In genomic region chr17:39739020-39739884, GRCh38 we compare ENCODE assay signal across 6 cellular contexts. TPM values are rescaled to one million over a fixed set of nuclear protein-coding genes. Genes with fewer than 3 reads are reported as not detected.
DNase-seq lines count a peak whose midpoint lies in the region; ATAC-seq and TF ChIP-seq lines count a peak whose summit lies in the region.

No MANE protein-coding gene starts in this region.

- peak; percentile 65 for ATAC-seq in body of pancreas

- peaks cover 15% of the 10 kb centered on the region for H3K4me1 Mint-ChIP-seq in neural progenitor cell

- no peak overlapping the region for H3K27ac Mint-ChIP-seq in neural progenitor cell

- DNase-seq in body of pancreas (peak; percentile 89 to 95 (median 93)), neural progenitor cell (ENCODE audit: low spot score) (peak; percentile 73), RKO (ENCODE audit: low spot score) (no peak), UCSD-AML1 (lab: John Stamatoyannopoulos, UW; ENCODE audit: unreplicated experiment) (no peak)
- no peak for DNase-seq in effector memory CD4-positive, alpha-beta T cell

- WGBS in body of pancreas, 2 donors = 0% methylated on average over 11 to 29 of the region's 31 CpGs

- H3K27me3 ChIP-seq in KMS-11 (ENCODE audit: insufficient read depth, low read depth) (no peaks in the 10 kb centered on the region), body of pancreas (no peaks in the 10 kb centered on the region), neural progenitor cell (peaks cover 29% of the 10 kb centered on the region)
- H3K27me3 ChIP-seq in effector memory CD4-positive, alpha-beta T cell (replicated peaks; ENCODE audit: control insufficient read depth, insufficient read depth, low read length, poor library complexity, severe bottlenecking) = peaks cover 9% of the 10 kb centered on the region

- H3K9ac ChIP-seq in KMS-11 = no peak overlapping the region
- H3K9ac ChIP-seq in neural progenitor cell = no peak overlapping the region

- peaks cover 50% of the 10 kb centered on the region for H3K27me3 Mint-ChIP-seq in neural progenitor cell (ENCODE audit: insufficient read depth, low read depth)

- intact Hi-C loops in body of pancreas (cut with DNase I) = no loop called here

- peak in 2 of 3 donors; percentile 44 to 65 for TF ChIP-seq POLR2A in body of pancreas (IDR thresholded peaks at IDR 0.05)

- H3K79me2 ChIP-seq in KMS-11 (ENCODE audit: insufficient read depth, low read depth) = no peaks in the 10 kb centered on the region
- no peaks in the 10 kb centered on the region for H3K79me2 ChIP-seq in neural progenitor cell (ENCODE audit: low read depth)

- no peaks in the 10 kb centered on the region for H3K36me3 ChIP-seq in KMS-11 (ENCODE audit: insufficient read depth)
- peaks cover 9 to 10% of the 10 kb centered on the region in 2 donors for H3K36me3 ChIP-seq in body of pancreas (replicated peaks in 1 of 2; ENCODE audit: insufficient read depth in 1 of 2, low read depth in 2 of 2)
- no peaks in the 10 kb centered on the region for H3K36me3 ChIP-seq in neural progenitor cell
- no peaks in the 10 kb centered on the region for H3K36me3 ChIP-seq in effector memory CD4-positive, alpha-beta T cell (ENCODE audit: control insufficient read depth, insufficient read depth, low read length)

- H3F3A ChIP-seq in neural progenitor cell (ENCODE audit: low read depth) = peaks cover 24% of the 10 kb centered on the region

- TF ChIP-seq CTCF in KMS-11 (conservative IDR thresholded peaks at IDR 0.05; ENCODE audit: low read depth, low read length) (no peak), body of pancreas (IDR thresholded peaks at IDR 0.05) (peak in 1 of 7 experiments; percentile 14), neural progenitor cell (IDR thresholded peaks at IDR 0.05) (no peak)

- H3K4me2 ChIP-seq in KMS-11 = peak overlapping the region; percentile 84
- H3K4me2 ChIP-seq in neural progenitor cell = peak overlapping the region; percentile 99

- H3K4me3 Mint-ChIP-seq in neural progenitor cell = peak overlapping the region; percentile 74

- H3K4me3 ChIP-seq in KMS-11 (IDR thresholded peaks at IDR 0.05; ENCODE audit: insufficient read depth, low read depth, low read length) = no peak overlapping the region
- peak overlapping the region; percentile 18 to 64 for H3K4me3 ChIP-seq in body of pancreas
- peak overlapping the region; percentile 62 for H3K4me3 ChIP-seq in neural progenitor cell
- H3K4me3 ChIP-seq in effector memory CD4-positive, alpha-beta T cell (ENCODE audit: insufficient read depth, low read depth, low read length, poor library complexity, severe bottlenecking) = no peak overlapping the region

- no peak overlapping the region for H3K27ac ChIP-seq in KMS-11
- H3K27ac ChIP-seq in body of pancreas = peak overlapping the region; percentile 95 to 99 (median 98)
- H3K27ac ChIP-seq in neural progenitor cell = no peak overlapping the region
- no peak overlapping the region for H3K27ac ChIP-seq in effector memory CD4-positive, alpha-beta T cell (ENCODE audit: insufficient read depth, low read length, poor library complexity, severe bottlenecking)

- H3K36me3 Mint-ChIP-seq in neural progenitor cell = no peaks in the 10 kb centered on the region

- H4K20me1 ChIP-seq in KMS-11 (ENCODE audit: insufficient read depth) (no peaks in the 10 kb centered on the region), neural progenitor cell (ENCODE audit: low read depth) (no peaks in the 10 kb centered on the region)

- no peaks in the 10 kb centered on the region for H3K9me3 ChIP-seq in body of pancreas
- no peaks in the 10 kb centered on the region for H3K9me3 ChIP-seq in neural progenitor cell (ENCODE audit: low read depth)
- no peaks in the 10 kb centered on the region for H3K9me3 ChIP-seq in effector memory CD4-positive, alpha-beta T cell (ENCODE audit: control insufficient read depth, low read length)

- H3K4me1 ChIP-seq in KMS-11 (ENCODE audit: low read depth, poor library complexity, severe bottlenecking) (peaks cover 27% of the 10 kb centered on the region), body of pancreas (peaks cover 45% of the 10 kb centered on the region), neural progenitor cell (peaks cover 17% of the 10 kb centered on the region)
- H3K4me1 ChIP-seq in effector memory CD4-positive, alpha-beta T cell (ENCODE audit: control insufficient read depth, insufficient read depth, low read length, poor library complexity, severe bottlenecking) = peaks cover 15% of the 10 kb centered on the region

- peak overlapping the region; percentile 72; the same call in 1 of the 2 replicates for H2AFZ ChIP-seq in KMS-11 (ENCODE audit: low read depth)
- H2AFZ ChIP-seq in neural progenitor cell (replicated peaks) = peak overlapping the region; percentile 100

- no peaks in the 10 kb centered on the region for H3K9me3 Mint-ChIP-seq in neural progenitor cell

RNA-seq across cellular contexts. Expression of gene GRB7, which starts 1.5 kb away (rescaled TPM):
- 10 to 100 TPM; 25.4 to 39.9 TPM for total RNA-seq in body of pancreas
- 6.0 and 8.0 TPM in 2 replicates for total RNA-seq in neural progenitor cell (ENCODE audit: low replicate concordance)

RNA-seq across cellular contexts. Expression of gene MIEN1, which starts 8.9 kb away (rescaled TPM):
- 10 to 100 TPM; 79.1 to 98.2 TPM for total RNA-seq in body of pancreas
- 20.1 and 27.6 TPM in 2 replicates for total RNA-seq in neural progenitor cell (ENCODE audit: low replicate concordance)

RNA-seq across cellular contexts. Expression of gene ERBB2, which starts 39.4 kb away (rescaled TPM):
- total RNA-seq in body of pancreas (10 to 100 TPM; 52.4 to 65.3 TPM), neural progenitor cell (ENCODE audit: low replicate concordance) (75.2 and 116 TPM in 2 replicates)

RNA-seq across cellular contexts. Expression of gene PGAP3, which starts 51.4 kb away (rescaled TPM):
- total RNA-seq in body of pancreas (10 to 100 TPM; 13.8 to 33.2 TPM), neural progenitor cell (ENCODE audit: low replicate concordance) (6.6 and 26.1 TPM in 2 replicates)

Comparison
In these comparisons a context has a peak if more than half of its experiments do, and no peak if none do; other contexts are left out.
1. H3K27ac ChIP-seq: peak in body of pancreas (4 of 4); none in KMS-11 (single experiment), neural progenitor cell (single experiment) and effector memory CD4-positive, alpha-beta T cell (single experiment).
2. H3K4me3 ChIP-seq: peak in body of pancreas (2 of 2) and neural progenitor cell (single experiment); none in KMS-11 (single experiment) and effector memory CD4-positive, alpha-beta T cell (single experiment).
3. DNase-seq: peak in body of pancreas (4 of 4) and neural progenitor cell (single experiment); none in effector memory CD4-positive, alpha-beta T cell (0 of 3), RKO (single experiment) and UCSD-AML1 (single experiment).